Comparison of ENCODE assay signal across 12 cellular contexts in genomic region chr12:124755801-124756148, GRCh38.
DNase-seq lines count a peak whose midpoint lies in the region; ATAC-seq and TF ChIP-seq lines count a peak whose summit lies in the region.
"Had no signal": no experiment of that assay in that cellular context is flagged by ENCODE, and none has a peak within 500 bp of the region (broad histone marks: within the 10 kb centered on the region; RNA-seq: fewer than 3 reads in every experiment).

No MANE protein-coding gene starts in this region.

- peaks cover 3 to 36% of the 10 kb centered on the region in 2 donors for H3K4me1 ChIP-seq in ascending aorta
- peaks cover 19 to 89% of the 10 kb centered on the region in 2 donors for H3K4me1 ChIP-seq in left lung
- H3K4me1 ChIP-seq in stomach: peaks cover 6 to 62% (median 40%) of the 10 kb centered on the region in 4 donors

- TF ChIP-seq CTCF in ascending aorta (IDR thresholded peaks at IDR 0.05) (no peak), left lung (IDR thresholded peaks at IDR 0.05) (no peak), stomach (IDR thresholded peaks at IDR 0.05) (no peak), GM20000 (IDR thresholded peaks at IDR 0.05; ENCODE audit: extremely low read depth, missing control alignments) (no peak)

- no peaks in the 10 kb centered on the region for H3K27me3 ChIP-seq in ascending aorta
- H3K27me3 ChIP-seq in left lung: no peaks in the 10 kb centered on the region
- H3K27me3 ChIP-seq in stomach: no peaks in the 10 kb centered on the region

- DNase-seq in ascending aorta (ENCODE audit: low spot score in 2 of 2) (no peak), left lung (no peak), stomach (no peak), NCI-H524 (lab: John Stamatoyannopoulos, UW) (no peak), NCI-H1417 treated with DMSO at 0.1 percent for 48 hours (lab: John Stamatoyannopoulos, UW) (no peak), GM20000 (ENCODE audit: low spot score) (no peak), activated T-cell treated with anti-CD3 and anti-CD28 coated beads for 4 hours (no peak)
- DNase-seq: activated CD8-positive, alpha-beta memory T cell treated with anti-CD3 and anti-CD28 coated beads, Interleukin-2, amount 50 U/mL, for 4 hours; CD4-positive, alpha-beta memory T cell; NCI-H2029; trophoblast cell had no signal

- TF ChIP-seq EP300 in stomach (IDR thresholded peaks at IDR 0.05): no peak

- H3K36me3 ChIP-seq in ascending aorta (no peaks in the 10 kb centered on the region), left lung (no peaks in the 10 kb centered on the region), stomach (no peaks in the 10 kb centered on the region)

- WGBS in stomach, 5 donors: 77 to 89% (median 81%) methylated on average over 8 of the region's 8 CpGs

- H3K4me3 ChIP-seq in ascending aorta (no peak overlapping the region), left lung (no peak overlapping the region), stomach (no peak overlapping the region)

- no peak for TF ChIP-seq POLR2A in stomach (IDR thresholded peaks at IDR 0.05)

- H3K27ac ChIP-seq in ascending aorta: peak overlapping the region; percentile 46 to 50
- peak overlapping the region; percentile 82 to 88 for H3K27ac ChIP-seq in left lung
- peak overlapping the region; percentile 42 to 89 (median 84) for H3K27ac ChIP-seq in stomach

- ATAC-seq in GM21825 (IDR thresholded peaks at IDR 0.05; ENCODE audit: unreplicated experiment) (peak; percentile 22), left lung (peak; percentile 2)

- intact Hi-C loops in ascending aorta (cut with DNase I): loop anchor here (5.0 kb wide), 1 partner anchor 78 kb away; no protein-coding TSS in a partner anchor
- intact Hi-C loops in left lung (cut with DNase I): no loop called here
- intact Hi-C loops in stomach (cut with DNase I; ENCODE audit: low total_unique reads): no loop called here

- H3K9me3 ChIP-seq in ascending aorta (no peaks in the 10 kb centered on the region), left lung (peaks cover 0 to 9% of the 10 kb centered on the region in 2 donors), stomach (peaks cover 0 to 3% (median 0%) of the 10 kb centered on the region in 4 donors)
